In genomic region chr13:24309300-24309699, GRCh38 we compare ENCODE assay signal across 11 cellular contexts. TPM values are rescaled to one million over a fixed set of nuclear protein-coding genes. Genes with fewer than 3 reads are reported as not detected.
"Had no signal": no experiment of that assay in that cellular context is flagged by ENCODE, and none has a peak within 500 bp of the region (broad histone marks: within the 10 kb centered on the region; RNA-seq: fewer than 3 reads in every experiment).

Gene C1QTNF9, plus strand, starts transcription at chr13:24309580. Its CDS starts 6,424 bp downstream, at chr13:24316004.

RNA-seq across cellular contexts. Expression of gene C1QTNF9, which starts in this region (rescaled TPM):
- total RNA-seq: chondrocyte, endothelial cell of umbilical vein, epithelial cell of proximal tubule, lung microvascular endothelial cell, mesothelial cell of epicardium, osteocyte, renal cortical epithelial cell had no signal
- polyA plus RNA-seq: cardiac muscle cell; endothelial cell of umbilical vein; immature natural killer cell; naive thymus-derived CD4-positive, alpha-beta T cell; neural cell had no signal
